ENCODE assay signal across 20 cellular contexts in the genomic region with DNA sequence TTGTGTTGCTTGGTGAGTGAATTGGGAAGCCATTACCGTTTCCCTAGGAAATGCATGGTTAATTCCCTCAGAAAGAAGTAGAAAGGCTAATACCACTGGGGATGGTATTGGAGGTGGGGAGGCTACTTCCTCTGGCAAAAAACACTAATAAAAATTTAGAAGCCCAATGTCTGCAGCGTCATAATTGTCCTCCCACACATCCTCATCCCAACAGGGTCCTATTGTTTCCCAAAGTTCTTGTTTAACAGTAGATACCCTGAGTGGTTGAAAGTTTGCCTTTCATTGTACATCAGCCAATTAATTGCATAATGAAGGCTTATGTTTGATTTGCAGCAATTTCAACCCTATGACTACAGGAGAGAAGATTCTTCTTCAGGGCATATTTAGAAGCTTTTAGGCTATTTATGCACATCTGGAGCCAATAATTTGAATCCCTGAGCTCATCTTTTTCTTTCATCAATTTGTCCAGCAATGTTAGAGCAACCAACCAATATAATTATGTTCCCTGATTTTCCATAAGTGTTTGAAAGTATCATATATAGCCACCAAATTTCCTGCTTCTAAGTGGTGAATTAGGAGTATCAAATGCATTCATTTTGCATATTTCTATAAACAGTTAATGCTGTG.
DNase-seq lines count a peak whose midpoint lies in the region; ATAC-seq and TF ChIP-seq lines count a peak whose summit lies in the region.
"Had no signal": no experiment of that assay in that cellular context is flagged by ENCODE, and none has a peak within 500 bp of the region (broad histone marks: within the 10 kb centered on the region; RNA-seq: fewer than 3 reads in every experiment).

No MANE protein-coding gene starts in this region.

- H3K4me3 ChIP-seq in A673 (ENCODE audit: low read depth, low read length, poor library complexity, severe bottlenecking) = no peak overlapping the region
- H3K4me3 ChIP-seq: BLaER1 treated with 17β-estradiol and CSF1 and Interleukin-3, amounts not matched to agents 10 nM and 100 nM had no signal

- no peaks in the 10 kb centered on the region for H3K36me3 ChIP-seq in A673 (ENCODE audit: insufficient read depth, low read length, poor library complexity, severe bottlenecking)
- H3K36me3 ChIP-seq: BE2C; BLaER1 treated with 17β-estradiol and CSF1 and Interleukin-3, amounts not matched to agents 10 nM and 100 nM had no signal

- no peaks in the 10 kb centered on the region for H3K9me3 Mint-ChIP-seq in Calu3 (ENCODE audit: low read depth, unreplicated experiment)
- H3K9me3 Mint-ChIP-seq: CD4-positive, alpha-beta T cell; H9 had no signal

- intact Hi-C loops in A673 (cut with micrococcal nuclease; ENCODE audit: unreplicated experiment) = no loop called here
- intact Hi-C loops in Calu3 (cut with micrococcal nuclease; ENCODE audit: unreplicated experiment) = no loop called here

- no peaks in the 10 kb centered on the region for H3K9me3 ChIP-seq in A673 (ENCODE audit: low read depth, low read length, poor library complexity, severe bottlenecking)
- H3K9me3 ChIP-seq: BE2C; BLaER1 treated with 17β-estradiol and CSF1 and Interleukin-3, amounts not matched to agents 10 nM and 100 nM had no signal

- no peak overlapping the region for H3K4me3 Mint-ChIP-seq in Calu3 (ENCODE audit: low read depth, unreplicated experiment)
- H3K4me3 Mint-ChIP-seq: CD14-positive monocyte; CD4-positive, alpha-beta T cell; CD8-positive, alpha-beta memory T cell; H9 had no signal

- DNase-seq in A673 (ENCODE audit: low spot score) (peak; percentile 67), NCI-H69 (lab: John Stamatoyannopoulos, UW) (peak; percentile 61), SK-MEL-5 (ENCODE audit: low read depth, low spot score) (peak; percentile 42), Calu3 (no peak), NCI-H2227 treated with DMSO at 0.1 percent for 48 hours (lab: John Stamatoyannopoulos, UW) (no peak)
- DNase-seq: ACHN; AML-193; BE2C; CD4-positive, alpha-beta T cell; CD8-positive, alpha-beta memory T cell; COR-L47; DMS153; DND-41; GOT3; H9 had no signal

- in situ Hi-C loops in SK-MEL-5 (cut with HindIII; ENCODE audit: low pct_unique_long_range_greater_than_20kb, low sequenced_read_pairs) = no loop called here

- H3K27me3 Mint-ChIP-seq in Calu3 (ENCODE audit: unreplicated experiment) = no peaks in the 10 kb centered on the region
- H3K27me3 Mint-ChIP-seq: CD4-positive, alpha-beta T cell; CD8-positive, alpha-beta memory T cell had no signal

- CTCF ChIA-PET in A673 (lab: Charles Lee) = interaction anchor here (0.5 kb wide), 1 partner anchor 34 kb away, joined by 5 read pairs; no protein-coding TSS in a partner anchor
- CTCF ChIA-PET in Calu3 (lab: Charles Lee) = no interaction called here

- no TSS peak for BruUV-seq in A673 (replicated peaks; lab: Mats Ljungman, UMichigan)
- no TSS peak for BruUV-seq in Calu3 (replicated peaks; lab: Mats Ljungman, UMichigan)

- H3K27ac Mint-ChIP-seq in Calu3 (ENCODE audit: unreplicated experiment) = no peak overlapping the region
- H3K27ac Mint-ChIP-seq: CD14-positive monocyte; CD4-positive, alpha-beta T cell; CD8-positive, alpha-beta memory T cell; H9 had no signal

- no peak for ATAC-seq in HG03469 (IDR thresholded peaks at IDR 0.05; ENCODE audit: unreplicated experiment)
- ATAC-seq: HCT116 had no signal

- TF ChIP-seq CTCF in A673 (conservative IDR thresholded peaks at IDR 0.05; ENCODE audit: low read depth, low read length) = no peak
- TF ChIP-seq CTCF in Calu3 (IDR thresholded peaks at IDR 0.05; ENCODE audit: unreplicated experiment) = no peak

- no peaks in the 10 kb centered on the region for H3K4me1 Mint-ChIP-seq in Calu3 (ENCODE audit: low read depth, unreplicated experiment)
- H3K4me1 Mint-ChIP-seq: CD14-positive monocyte; CD8-positive, alpha-beta memory T cell; H9 had no signal

- no peaks in the 10 kb centered on the region for H3K4me1 ChIP-seq in A673 (ENCODE audit: insufficient read depth, low read length, poor library complexity, severe bottlenecking)
- H3K4me1 ChIP-seq: BLaER1 treated with 17β-estradiol and CSF1 and Interleukin-3, amounts not matched to agents 10 nM and 100 nM had no signal

- no peaks in the 10 kb centered on the region for H3K27me3 ChIP-seq in A673 (replicated peaks; ENCODE audit: insufficient read depth, low read depth, low read length, poor library complexity)
- H3K27me3 ChIP-seq: BE2C; BLaER1 treated with 17β-estradiol and CSF1 and Interleukin-3, amounts not matched to agents 10 nM and 100 nM had no signal

- POLR2A ChIA-PET in A673 (lab: Charles Lee; ENCODE audit: low non-redundant PET) = no interaction called here

- no peak overlapping the region for H3K27ac ChIP-seq in A673 (ENCODE audit: low read depth, low read length, poor library complexity, severe bottlenecking)
- H3K27ac ChIP-seq: 22Rv1; BLaER1 treated with 17β-estradiol and CSF1 and Interleukin-3, amounts not matched to agents 10 nM and 100 nM had no signal

- no peaks in the 10 kb centered on the region for H3K36me3 Mint-ChIP-seq in Calu3 (ENCODE audit: insufficient read depth, unreplicated experiment)
- H3K36me3 Mint-ChIP-seq: CD14-positive monocyte had no signal

Comparison
In these comparisons a context has a peak if more than half of its experiments do, and no peak if none do; other contexts are left out.
1. DNase-seq: peak in A673 (single experiment), NCI-H69 (single experiment) and SK-MEL-5 (single experiment); none in Calu3 (single experiment) and NCI-H2227 treated with DMSO at 0.1 percent for 48 hours (single experiment).